In the genomic region with DNA sequence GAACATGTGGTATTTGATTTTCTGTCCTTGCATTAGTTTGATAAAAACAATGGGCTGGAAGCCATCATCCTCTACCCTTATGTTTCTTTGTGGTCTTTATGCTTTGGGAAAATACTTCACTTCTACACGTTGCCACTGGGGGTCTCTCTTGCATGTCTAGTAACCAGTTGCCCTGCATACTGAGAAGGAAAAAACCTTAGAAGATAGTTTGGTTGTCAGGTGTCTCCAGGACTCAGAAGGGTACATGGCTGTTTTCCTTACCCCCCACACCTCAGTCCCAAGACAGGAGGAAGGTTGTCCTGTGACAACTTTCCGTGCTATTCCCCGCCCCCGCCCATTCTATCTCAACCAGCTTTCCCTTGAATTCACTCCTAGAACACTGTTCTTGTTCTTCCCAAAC, we compare ENCODE assay signal across 9 cellular contexts.
DNase-seq lines count a peak whose midpoint lies in the region; ATAC-seq, FAIRE-seq and TF ChIP-seq lines count a peak whose summit lies in the region.
"Had no signal": no experiment of that assay in that cellular context is flagged by ENCODE, and none has a peak within 500 bp of the region (broad histone marks: within the 10 kb centered on the region; RNA-seq: fewer than 3 reads in every experiment).

No MANE protein-coding gene starts in this region.

- H3K27ac ChIP-seq in PC-3 (ENCODE audit: low read length), result no peak overlapping the region
- H3K27ac ChIP-seq in hepatocyte, result no peak overlapping the region

- no peak for FAIRE-seq in urothelium cell line (lab: Jason Lieb, UNC)

- POLR2A ChIA-PET in PC-3 (lab: Charles Lee; ENCODE audit: unreplicated experiment), result no interaction called here

- H3K4me3 Mint-ChIP-seq in mesothelial cell of epicardium, result no peak overlapping the region

- peak; percentile 76 for ATAC-seq in GM21529 (IDR thresholded peaks at IDR 0.05; ENCODE audit: unreplicated experiment)
- ATAC-seq in PC-3, result peak; percentile 71; the same call in 1 of the 2 replicates
- no peak for ATAC-seq in HG03442 (IDR thresholded peaks at IDR 0.05; ENCODE audit: unreplicated experiment)

- H3K27me3 ChIP-seq in PC-3 (ENCODE audit: low read length) (no peaks in the 10 kb centered on the region), hepatocyte (no peaks in the 10 kb centered on the region)

- WGBS in hepatocyte (ENCODE audit: low lambda C conversion rate, missing lambda C conversion rate), result 36% methylated on average over 4 of the region's 4 CpGs

- H3K9me3 ChIP-seq in PC-3 (ENCODE audit: low read length) (no peaks in the 10 kb centered on the region), hepatocyte (ENCODE audit: low read depth) (no peaks in the 10 kb centered on the region)

- H3K4me1 Mint-ChIP-seq in mesothelial cell of epicardium, result no peaks in the 10 kb centered on the region

- TF ChIP-seq CTCF in AG09319 (IDR thresholded peaks at IDR 0.05; ENCODE audit: low read depth, low read length) (peak; percentile 19), PC-3 (conservative IDR thresholded peaks at IDR 0.05; ENCODE audit: low read depth, low read length) (peak; percentile 53; the same call in 1 of the 2 replicates), hepatocyte (IDR thresholded peaks at IDR 0.05; ENCODE audit: poor library complexity) (peak; percentile 50), mesothelial cell of epicardium (IDR thresholded peaks at IDR 0.05; ENCODE audit: unreplicated experiment) (no peak)

- DNase-seq in AG09319 (ENCODE audit: extremely low read depth, low read depth) (no peak), PC-3 (peak; percentile 28), hepatocyte (ENCODE audit: low spot score) (peak; percentile 13), mesothelial cell of epicardium (ENCODE audit: low spot score in 2 of 2, unreplicated experiment in 2 of 2) (no peak), GM03348 (ENCODE audit: low spot score) (no peak), urothelium cell line (ENCODE audit: low spot score) (no peak)
- DNase-seq: NCI-H2081 treated with DMSO at 0.1 percent for 48 hours had no signal

- H3K79me2 ChIP-seq in PC-3 (ENCODE audit: low read length) (no peaks in the 10 kb centered on the region), hepatocyte (no peaks in the 10 kb centered on the region)

- H3K4me3 ChIP-seq in PC-3 (ENCODE audit: low read length) (no peak overlapping the region), hepatocyte (no peak overlapping the region)

- no peaks in the 10 kb centered on the region for H3F3A ChIP-seq in PC-3 (ENCODE audit: low read length, unreplicated experiment)

- intact Hi-C loops in PC-3 (cut with micrococcal nuclease), result loop anchor here (1.0 to 2.0 kb wide), 3 partner anchors 236 to 666 kb away; no protein-coding TSS in a partner anchor

- peaks cover 16% of the 10 kb centered on the region for H3K9me3 Mint-ChIP-seq in mesothelial cell of epicardium

- H3K36me3 ChIP-seq in PC-3 (ENCODE audit: low read depth, low read length) (no peaks in the 10 kb centered on the region), hepatocyte (replicated peaks; ENCODE audit: insufficient read depth, low read depth) (no peaks in the 10 kb centered on the region)

- H2AFZ ChIP-seq in PC-3 (ENCODE audit: low read length) (no peak overlapping the region), hepatocyte (no peak overlapping the region)

- H3K36me3 Mint-ChIP-seq in mesothelial cell of epicardium, result no peaks in the 10 kb centered on the region

- CTCF ChIA-PET in PC-3 (lab: Charles Lee), result no interaction called here

- H4K20me1 ChIP-seq in PC-3 (ENCODE audit: low read length) (no peaks in the 10 kb centered on the region), hepatocyte (ENCODE audit: insufficient read depth, poor library complexity, severe bottlenecking) (no peaks in the 10 kb centered on the region)

- no peak overlapping the region for H3K27ac Mint-ChIP-seq in mesothelial cell of epicardium

- H3K9ac ChIP-seq in PC-3 (ENCODE audit: low read length), result no peak overlapping the region

- H3K9me2 ChIP-seq in PC-3 (replicated peaks; ENCODE audit: low read length) (no peaks in the 10 kb centered on the region), hepatocyte (replicated peaks; ENCODE audit: insufficient read depth) (no peaks in the 10 kb centered on the region)

- no TSS peak for BruUV-seq in PC-3 (replicated peaks; lab: Mats Ljungman, UMichigan)

- H3K4me1 ChIP-seq in PC-3 (ENCODE audit: insufficient read depth, low read length) (no peaks in the 10 kb centered on the region), hepatocyte (ENCODE audit: insufficient read depth) (no peaks in the 10 kb centered on the region)

- H3K4me2 ChIP-seq in PC-3 (ENCODE audit: low read length), result no peak overlapping the region
- no peak overlapping the region for H3K4me2 ChIP-seq in hepatocyte

- H3K27me3 Mint-ChIP-seq in mesothelial cell of epicardium (ENCODE audit: low read depth), result no peaks in the 10 kb centered on the region

Comparison
In these comparisons a context has a peak if more than half of its experiments do, and no peak if none do; other contexts are left out.
1. DNase-seq: peak in PC-3 (single experiment) and hepatocyte (single experiment); none in AG09319 (single experiment), mesothelial cell of epicardium (0 of 2), GM03348 (single experiment) and urothelium cell line (single experiment).